In the genomic region with DNA sequence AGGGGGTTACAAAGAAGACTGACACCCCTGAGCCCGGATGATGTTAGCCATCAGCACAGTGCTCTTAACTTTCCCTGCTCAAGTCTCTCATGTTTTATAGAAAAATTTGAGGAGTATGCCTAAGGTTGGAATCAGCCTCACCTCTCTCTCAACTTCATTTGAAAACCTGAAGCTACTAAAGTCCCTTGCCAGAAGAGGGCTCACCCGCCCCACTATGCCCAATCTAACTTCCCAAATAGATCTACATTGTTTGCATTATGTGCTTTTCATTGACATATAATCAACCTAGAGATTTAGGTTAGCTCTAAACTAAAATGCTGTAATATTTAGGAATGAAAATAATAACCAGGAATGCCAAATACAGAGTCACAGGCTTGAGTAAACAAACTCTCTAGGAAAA, we compare ENCODE assay signal across 13 cellular contexts.
DNase-seq lines count a peak whose midpoint lies in the region; TF ChIP-seq lines count a peak whose summit lies in the region.
"Had no signal": no experiment of that assay in that cellular context is flagged by ENCODE, and none has a peak within 500 bp of the region (broad histone marks: within the 10 kb centered on the region; RNA-seq: fewer than 3 reads in every experiment).

No MANE protein-coding gene starts in this region.

- in situ Hi-C loops in GM23248 (cut with MboI) (no loop called here), ACHN (cut with HindIII; ENCODE audit: low pct_ligation_motif_present, low pct_unique_long_range_greater_than_20kb, low sequenced_read_pairs) (no loop called here)

- no peak overlapping the region for H2AFZ ChIP-seq in GM23248
- H2AFZ ChIP-seq in hepatocyte, result no peak overlapping the region

- no peaks in the 10 kb centered on the region for H3K79me2 ChIP-seq in GM23248 (ENCODE audit: insufficient read depth)
- H3K79me2 ChIP-seq in hepatocyte, result no peaks in the 10 kb centered on the region

- no peaks in the 10 kb centered on the region for H4K20me1 ChIP-seq in GM23248 (ENCODE audit: insufficient read depth)
- no peaks in the 10 kb centered on the region for H4K20me1 ChIP-seq in hepatocyte (ENCODE audit: insufficient read depth, poor library complexity, severe bottlenecking)

- H3K27ac ChIP-seq in C4-2B, result no peak overlapping the region
- no peak overlapping the region for H3K27ac ChIP-seq in GM23248
- peak overlapping the region; percentile 21 for H3K27ac ChIP-seq in VCaP
- H3K27ac ChIP-seq in hepatocyte, result no peak overlapping the region
- H3K27ac ChIP-seq: pancreas had no signal

- H3K4me2 ChIP-seq in GM23248 (ENCODE audit: unreplicated experiment) (no peak overlapping the region), hepatocyte (no peak overlapping the region)

- 0 out of 2 replicates have a peak, but pooled peaks cover 5% of the 10 kb centered on the region for H3K27me3 ChIP-seq in GM23248 (replicated peaks; ENCODE audit: insufficient read depth)
- H3K27me3 ChIP-seq in hepatocyte, result peaks cover 30% of the 10 kb centered on the region
- H3K27me3 ChIP-seq: pancreas had no signal

- H3K4me1 ChIP-seq in GM23248 (ENCODE audit: insufficient read depth) (no peaks in the 10 kb centered on the region), hepatocyte (ENCODE audit: insufficient read depth) (peaks cover 21% of the 10 kb centered on the region)
- H3K4me1 ChIP-seq: pancreas had no signal

- WGBS in GM23248 (ENCODE audit: low coverage in 1 of 2, low lambda C conversion rate in 2 of 2, missing lambda C conversion rate in 2 of 2), 2 experiments, result 62 to 70% methylated on average over 2 of the region's 2 CpGs
- 69% methylated on average over 2 of the region's 2 CpGs for WGBS in hepatocyte (ENCODE audit: low lambda C conversion rate, missing lambda C conversion rate)

- DNase-seq in GM23248 (peak; percentile 25), hepatocyte (ENCODE audit: low spot score) (no peak), NOMO-1 treated with dmso at 0.1 percent for 144 hours (lab: John Stamatoyannopoulos, UW; ENCODE audit: unreplicated experiment) (no peak), T1000 (lab: John Stamatoyannopoulos, UW) (no peak), ACHN (no peak), NCI-H1048 (lab: John Stamatoyannopoulos, UW) (no peak)
- DNase-seq: activated CD4-positive, alpha-beta T cell treated with anti-CD3 and anti-CD28 coated beads for 4 hours; activated effector memory CD4-positive, alpha-beta T cell treated with Interleukin-2 at 50 U/mL for 16 hours; NCI-H226; pancreas; stimulated activated naive CD4-positive, alpha-beta T cell treated with Interleukin-2 at 50 U/mL for 16 hours had no signal

- no peaks in the 10 kb centered on the region for H3K36me3 ChIP-seq in GM23248 (ENCODE audit: low read depth)
- H3K36me3 ChIP-seq in hepatocyte (replicated peaks; ENCODE audit: insufficient read depth, low read depth), result no peaks in the 10 kb centered on the region
- H3K36me3 ChIP-seq: pancreas had no signal

- no peaks in the 10 kb centered on the region for H3K9me3 ChIP-seq in GM23248 (ENCODE audit: low read depth)
- H3K9me3 ChIP-seq in hepatocyte (ENCODE audit: low read depth), result no peaks in the 10 kb centered on the region

- TF ChIP-seq CTCF in C4-2B (conservative IDR thresholded peaks at IDR 0.05) (peak; percentile 48), VCaP (conservative IDR thresholded peaks at IDR 0.05) (peak; percentile 68), hepatocyte (IDR thresholded peaks at IDR 0.05; ENCODE audit: poor library complexity) (peak; percentile 27)

- H3F3A ChIP-seq in GM23248 (ENCODE audit: insufficient read depth), result no peaks in the 10 kb centered on the region

- H3K9me2 ChIP-seq in GM23248 (ENCODE audit: insufficient read depth) (no peaks in the 10 kb centered on the region), hepatocyte (replicated peaks; ENCODE audit: insufficient read depth) (no peaks in the 10 kb centered on the region)

- no peak overlapping the region for H3K4me3 ChIP-seq in GM23248
- no peak overlapping the region for H3K4me3 ChIP-seq in hepatocyte
- H3K4me3 ChIP-seq: pancreas had no signal

- no peak overlapping the region for H3K9ac ChIP-seq in GM23248
